ENCODE assay signal across 1 cellular context in genomic region chr2:178450574-178451429, GRCh38.
TF ChIP-seq lines count a peak whose summit lies in the region.

Gene PJVK (plus strand): TSS chr2:178451378. CDS start chr2:178453410, 2,032 bp downstream.
Gene PRKRA (minus strand): TSS chr2:178451175. CDS start chr2:178451030, 145 bp downstream.

TF ChIP-seq in SK-N-SH, 30 proteins besides CTCF, POLR2A, EP300 and RAD21 (continued from another document):
- TF ChIP-seq REST (IDR thresholded peaks at IDR 0.05; ENCODE audit: low read depth, low read length): 0 out of 2 replicates have a peak, but pooled peaks have one; percentile 56
- no peak for TF ChIP-seq FOSL2 (IDR thresholded peaks at IDR 0.05; ENCODE audit: borderline replicate concordance, low read depth)
